9 cellular contexts compared by ENCODE assay signal in genomic region chr2:14944562-14945346, GRCh38.
DNase-seq lines count a peak whose midpoint lies in the region; ATAC-seq and TF ChIP-seq lines count a peak whose summit lies in the region.
"Had no signal": no experiment of that assay in that cellular context is flagged by ENCODE, and none has a peak within 500 bp of the region (broad histone marks: within the 10 kb centered on the region; RNA-seq: fewer than 3 reads in every experiment).

No MANE protein-coding gene starts in this region.

- H3K27ac Mint-ChIP-seq in glutamatergic neuron (ENCODE audit: unreplicated experiment) = peak overlapping the region; percentile 16
- H3K27ac Mint-ChIP-seq in stimulated activated effector memory CD8-positive, alpha-beta T cell treated with anti-CD3 and anti-CD28 coated beads, Interleukin-12 subunit alpha, Interleukin-12 subunit beta, amount 100 ng/mL, for 72 hours = no peak overlapping the region
- H3K27ac Mint-ChIP-seq: T-helper 1 cell treated with Interleukin-12 subunit alpha and Interleukin-12 subunit beta and Interleukin-4 antibody, amounts not matched to agents 30 μg/mL and 1 μg/mL, for 36 hours had no signal

- peak; percentile 72 for DNase-seq in NCI-H82 (lab: John Stamatoyannopoulos, UW)
- DNase-seq in glutamatergic neuron = peak; percentile 49
- DNase-seq in stimulated activated effector memory CD8-positive, alpha-beta T cell treated with anti-CD3 and anti-CD28 coated beads, Interleukin-12 subunit alpha, Interleukin-12 subunit beta, amount 100 ng/mL, for 72 hours (ENCODE audit: low spot score in 2 of 2) = no peak
- DNase-seq in NCI-H2227 treated with DMSO at 0.1 percent for 48 hours (lab: John Stamatoyannopoulos, UW) = no peak
- no peak for DNase-seq in DMS153 treated with DMSO at 0.1 percent for 48 hours (lab: John Stamatoyannopoulos, UW; ENCODE audit: unreplicated experiment)
- no peak for DNase-seq in activated gamma-delta T cell treated with Interleukin-2 at 50 U/mL for 16 hours

- peak; percentile 82 for ATAC-seq in GM18498 (IDR thresholded peaks at IDR 0.05; ENCODE audit: unreplicated experiment)
- peak; percentile 50 for ATAC-seq in HG02870 (IDR thresholded peaks at IDR 0.05; ENCODE audit: unreplicated experiment)
- no peak for ATAC-seq in stimulated activated effector memory CD8-positive, alpha-beta T cell treated with anti-CD3 and anti-CD28 coated beads, Interleukin-12 subunit alpha, Interleukin-12 subunit beta, amount 100 ng/mL, for 72 hours

- H3K36me3 Mint-ChIP-seq in glutamatergic neuron (ENCODE audit: unreplicated experiment) = peaks cover 15% of the 10 kb centered on the region
- no peaks in the 10 kb centered on the region for H3K36me3 Mint-ChIP-seq in stimulated activated effector memory CD8-positive, alpha-beta T cell treated with anti-CD3 and anti-CD28 coated beads, Interleukin-12 subunit alpha, Interleukin-12 subunit beta, amount 100 ng/mL, for 72 hours

- H3K4me3 Mint-ChIP-seq in glutamatergic neuron (ENCODE audit: unreplicated experiment) = no peak overlapping the region
- no peak overlapping the region for H3K4me3 Mint-ChIP-seq in stimulated activated effector memory CD8-positive, alpha-beta T cell treated with anti-CD3 and anti-CD28 coated beads, Interleukin-12 subunit alpha, Interleukin-12 subunit beta, amount 100 ng/mL, for 72 hours
- H3K4me3 Mint-ChIP-seq: T-helper 1 cell treated with Interleukin-12 subunit alpha and Interleukin-12 subunit beta and Interleukin-4 antibody, amounts not matched to agents 30 μg/mL and 1 μg/mL, for 36 hours had no signal

- H3K9me3 Mint-ChIP-seq in glutamatergic neuron (ENCODE audit: unreplicated experiment) = peaks cover 3% of the 10 kb centered on the region
- H3K9me3 Mint-ChIP-seq in stimulated activated effector memory CD8-positive, alpha-beta T cell treated with anti-CD3 and anti-CD28 coated beads, Interleukin-12 subunit alpha, Interleukin-12 subunit beta, amount 100 ng/mL, for 72 hours = peaks cover 13% of the 10 kb centered on the region
- H3K9me3 Mint-ChIP-seq: T-helper 1 cell treated with Interleukin-12 subunit alpha and Interleukin-12 subunit beta and Interleukin-4 antibody, amounts not matched to agents 30 μg/mL and 1 μg/mL, for 36 hours had no signal

- no peak for TF ChIP-seq CTCF in glutamatergic neuron (IDR thresholded peaks at IDR 0.05; ENCODE audit: partially characterized antibody, unreplicated experiment)

- peaks cover 6% of the 10 kb centered on the region for H3K4me1 Mint-ChIP-seq in glutamatergic neuron (ENCODE audit: low read depth, unreplicated experiment)
- H3K4me1 Mint-ChIP-seq in stimulated activated effector memory CD8-positive, alpha-beta T cell treated with anti-CD3 and anti-CD28 coated beads, Interleukin-12 subunit alpha, Interleukin-12 subunit beta, amount 100 ng/mL, for 72 hours = no peaks in the 10 kb centered on the region

- no peaks in the 10 kb centered on the region for H3K27me3 Mint-ChIP-seq in glutamatergic neuron (ENCODE audit: unreplicated experiment)

Comparison
In these comparisons a context has a peak if more than half of its experiments do, and no peak if none do; other contexts are left out.
1. DNase-seq: peak in NCI-H82 (single experiment) and glutamatergic neuron (single experiment); none in stimulated activated effector memory CD8-positive, alpha-beta T cell treated with anti-CD3 and anti-CD28 coated beads, Interleukin-12 subunit alpha, Interleukin-12 subunit beta, amount 100 ng/mL, for 72 hours (0 of 2), NCI-H2227 treated with DMSO at 0.1 percent for 48 hours (single experiment), DMS153 treated with DMSO at 0.1 percent for 48 hours (single experiment) and activated gamma-delta T cell treated with Interleukin-2 at 50 U/mL for 16 hours (single experiment).